ENCODE assay signal across 29 cellular contexts in the genomic region with DNA sequence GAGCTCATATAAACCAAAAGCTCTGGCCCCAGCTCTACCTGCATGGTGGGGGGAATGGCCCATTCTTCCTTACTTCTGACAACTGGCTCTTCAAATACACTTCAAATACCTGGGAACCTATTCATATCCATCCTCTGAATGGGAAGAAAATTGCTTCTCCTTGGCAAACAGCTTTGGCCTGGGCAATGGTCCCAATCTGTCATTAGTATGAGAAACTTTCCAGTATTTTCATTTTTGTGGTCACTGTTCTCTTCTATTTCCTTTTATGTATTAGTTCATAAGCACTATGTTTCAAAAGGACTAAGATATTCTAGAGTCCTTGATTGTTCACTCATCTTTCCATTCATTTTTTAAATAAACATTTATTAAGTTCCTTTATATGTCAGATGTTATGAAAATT. TPM values are rescaled to one million over a fixed set of nuclear protein-coding genes. Genes with fewer than 3 reads are reported as not detected.
DNase-seq lines count a peak whose midpoint lies in the region; ATAC-seq and TF ChIP-seq lines count a peak whose summit lies in the region.
"Had no signal": no experiment of that assay in that cellular context is flagged by ENCODE, and none has a peak within 500 bp of the region (broad histone marks: within the 10 kb centered on the region; RNA-seq: fewer than 3 reads in every experiment).

No MANE protein-coding gene starts in this region.

- TF ChIP-seq CTCF in IMR-90 (conservative IDR thresholded peaks at IDR 0.05; ENCODE audit: low read depth, low read length), result no peak

- no peak overlapping the region for H3K56ac ChIP-seq in IMR-90 (ENCODE audit: extremely low read depth, insufficient read depth, low read length)

- no peaks in the 10 kb centered on the region for H3K36me3 ChIP-seq in IMR-90 (ENCODE audit: control insufficient read depth, insufficient read depth, low read length)
- H3K36me3 ChIP-seq in HAP-1 (replicated peaks), result no peaks in the 10 kb centered on the region
- H3K36me3 ChIP-seq: breast epithelium, transverse colon had no signal

- TF ChIP-seq POLR2A in IMR-90 (IDR thresholded peaks at IDR 0.05; ENCODE audit: low read depth, low read length), result no peak

- H4K5ac ChIP-seq in IMR-90 (ENCODE audit: low read depth, low read length), result no peak overlapping the region

- no peak overlapping the region for H3K18ac ChIP-seq in IMR-90 (ENCODE audit: low read depth, low read length)

- H2AK9ac ChIP-seq in IMR-90 (replicated peaks; ENCODE audit: low read depth, low read length, poor library complexity), result no peak overlapping the region

- no peak overlapping the region for H4K91ac ChIP-seq in IMR-90 (ENCODE audit: insufficient read depth, low read depth, low read length)

- H2BK120ac ChIP-seq in IMR-90 (ENCODE audit: low read depth, low read length), result no peak overlapping the region

- intact Hi-C loops in IMR-90 (cut with micrococcal nuclease), result no loop called here

- H3K4me2 ChIP-seq in IMR-90 (ENCODE audit: low read depth, low read length), result no peak overlapping the region

- H3K4me3 ChIP-seq in IMR-90 (ENCODE audit: insufficient read depth, low read depth, low read length) (no peak overlapping the region), HAP-1 (no peak overlapping the region)
- H3K4me3 ChIP-seq: breast epithelium, K562, lung, transverse colon had no signal

- no peaks in the 10 kb centered on the region for H3K9me1 ChIP-seq in IMR-90 (ENCODE audit: insufficient read depth, low read length)

- H2BK15ac ChIP-seq in IMR-90 (ENCODE audit: low read depth, low read length), result no peak overlapping the region

- in situ Hi-C loops in IMR-90 (cut with MboI; ENCODE audit: low sequenced_read_pairs), result no loop called here
- in situ Hi-C loops in HAP-1 (cut with MboI; ENCODE audit: low sequenced_read_pairs), result no loop called here

- no peak overlapping the region for H3K23ac ChIP-seq in IMR-90 (ENCODE audit: low read depth, low read length)

- H2BK5ac ChIP-seq in IMR-90 (ENCODE audit: low read depth, low read length, poor library complexity, severe bottlenecking), result no peak overlapping the region

- no peak overlapping the region for H4K8ac ChIP-seq in IMR-90 (ENCODE audit: low read depth in 2 of 2, low read length in 2 of 2)

- no peak overlapping the region for H3K14ac ChIP-seq in IMR-90 (replicated peaks; ENCODE audit: low read depth, low read length)

- POLR2A ChIA-PET in IMR-90 (lab: Charles Lee; ENCODE audit: unreplicated experiment), result no interaction called here

- no peak overlapping the region for H3K4ac ChIP-seq in IMR-90 (ENCODE audit: low read depth, low read length)

- DNase-seq in EH (ENCODE audit: low read depth) (peak; percentile 43), IMR-90 (peak; percentile 11), astrocyte of the hippocampus (ENCODE audit: low read depth, low spot score) (peak; percentile 32), iris pigment epithelial cell (ENCODE audit: low read depth) (peak; percentile 19), HAP-1 (ENCODE audit: low spot score in 2 of 2) (no peak), CD1c-positive myeloid dendritic cell (ENCODE audit: extremely low spot score) (no peak)
- DNase-seq: activated CD4-positive, CD25-positive, alpha-beta regulatory T cell treated with anti-CD3 and anti-CD28 coated beads, Interleukin-2, amount 50 U/mL, for 72 hours; activated CD8-positive, alpha-beta T cell treated with anti-CD3 and anti-CD28 coated beads, Interleukin-2, amount 10 ng/mL, durations not matched to agents 7 days and 5 days; activated effector memory CD4-positive, alpha-beta T cell treated with anti-CD3 and anti-CD28 coated beads, Interleukin-2, amount 50 U/mL, for 16 hours; activated naive CD8-positive, alpha-beta T cell treated with anti-CD3 and anti-CD28 coated beads, Interleukin-2, amount 10 ng/mL, durations not matched to agents 7 days and 5 days; CD4-positive, alpha-beta memory T cell; cortex of kidney; DMS 273 treated with DMSO at 0.1 percent for 48 hours; NCI-H1694 treated with DMSO at 0.1 percent for 48 hours; NCI-H526 treated with DMSO at 0.1 percent for 48 hours; posterior cingulate gyrus; transverse colon had no signal

- H3K9ac ChIP-seq in IMR-90 (ENCODE audit: low read depth, low read length), result no peak overlapping the region

- no peaks in the 10 kb centered on the region for H4K20me1 ChIP-seq in IMR-90 (ENCODE audit: insufficient read depth, low read length)

- dilution Hi-C loops in IMR-90 (cut with HindIII; ENCODE audit: low sequenced_read_pairs, unreplicated experiment), result no loop called here

- H3K27me3 ChIP-seq in IMR-90 (ENCODE audit: control insufficient read depth, insufficient read depth, low read length) (no peaks in the 10 kb centered on the region), HAP-1 (ENCODE audit: low read depth) (no peaks in the 10 kb centered on the region)
- H3K27me3 ChIP-seq: breast epithelium, transverse colon had no signal

- BruUV-seq in IMR-90 (replicated peaks; lab: Mats Ljungman, UMichigan), result no TSS peak

- no peaks in the 10 kb centered on the region for H3K79me1 ChIP-seq in IMR-90 (ENCODE audit: low read depth in 1 of 2, low read length in 2 of 2)

- no peak overlapping the region for H2AFZ ChIP-seq in IMR-90 (replicated peaks; ENCODE audit: low read length, poor library complexity)

- CTCF ChIA-PET in IMR-90 (lab: Yijun Ruan, JAX), result no interaction called here

- no peak for ATAC-seq in IMR-90 (ENCODE audit: low read depth)
- no peak for ATAC-seq in GM19351 (IDR thresholded peaks at IDR 0.05; ENCODE audit: unreplicated experiment)
- no peak for ATAC-seq in HG03135 (IDR thresholded peaks at IDR 0.05; ENCODE audit: unreplicated experiment)
- ATAC-seq: activated CD8-positive, alpha-beta T cell treated with anti-CD3 and anti-CD28 coated beads, Interleukin-2, amount 10 ng/mL, durations not matched to agents 7 days and 5 days; esophagus mucosa; K562; sciatic nerve had no signal

- no peak for TF ChIP-seq RAD21 in IMR-90 (IDR thresholded peaks at IDR 0.05; ENCODE audit: low read length)

- H3K27ac ChIP-seq in IMR-90 (ENCODE audit: insufficient read depth, low read length), result no peak overlapping the region
- H3K27ac ChIP-seq: breast epithelium, RWPE1 had no signal

- no peak overlapping the region for H2AK5ac ChIP-seq in IMR-90 (ENCODE audit: low read depth, low read length)

- H3K4me1 ChIP-seq in IMR-90 (ENCODE audit: control insufficient read depth, insufficient read depth, low read length), result no peaks in the 10 kb centered on the region
- H3K4me1 ChIP-seq in HAP-1, result peaks cover 15% of the 10 kb centered on the region
- H3K4me1 ChIP-seq: breast epithelium had no signal

- H3K9me3 ChIP-seq in IMR-90 (ENCODE audit: control insufficient read depth, insufficient read depth, low read length) (no peaks in the 10 kb centered on the region), HAP-1 (no peaks in the 10 kb centered on the region; the same call in 1 of the 2 replicates)
- H3K9me3 ChIP-seq: breast epithelium had no signal

- no peak overlapping the region for H2BK20ac ChIP-seq in IMR-90 (ENCODE audit: low read depth, low read length)

TF ChIP-seq in IMR-90, 13 proteins besides CTCF, POLR2A, EP300 and RAD21:
- TF ChIP-seq MXI1 (IDR thresholded peaks at IDR 0.05; ENCODE audit: borderline replicate concordance, low read depth, low read length) (no peak), CHD1 (IDR thresholded peaks at IDR 0.05; ENCODE audit: low read depth, low read length) (no peak), BHLHE40 (IDR thresholded peaks at IDR 0.05; ENCODE audit: low read depth, low read length) (no peak), RCOR1 (IDR thresholded peaks at IDR 0.05; ENCODE audit: insufficient replicate concordance, low read length) (no peak), RFX5 (IDR thresholded peaks at IDR 0.05; ENCODE audit: low read depth, low read length) (no peak), FOS (IDR thresholded peaks at IDR 0.05; ENCODE audit: low read depth, low read length) (no peak)
- TF ChIP-seq, protein P1, sequence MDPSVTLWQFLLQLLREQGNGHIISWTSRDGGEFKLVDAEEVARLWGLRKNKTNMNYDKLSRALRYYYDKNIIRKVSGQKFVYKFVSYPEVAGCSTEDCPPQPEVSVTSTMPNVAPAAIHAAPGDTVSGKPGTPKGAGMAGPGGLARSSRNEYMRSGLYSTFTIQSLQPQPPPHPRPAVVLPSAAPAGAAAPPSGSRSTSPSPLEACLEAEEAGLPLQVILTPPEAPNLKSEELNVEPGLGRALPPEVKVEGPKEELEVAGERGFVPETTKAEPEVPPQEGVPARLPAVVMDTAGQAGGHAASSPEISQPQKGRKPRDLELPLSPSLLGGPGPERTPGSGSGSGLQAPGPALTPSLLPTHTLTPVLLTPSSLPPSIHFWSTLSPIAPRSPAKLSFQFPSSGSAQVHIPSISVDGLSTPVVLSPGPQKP (IDR thresholded peaks at IDR 0.05; ENCODE audit: borderline replicate concordance, low read depth, low read length), result no peak
- TF ChIP-seq, protein P2, sequence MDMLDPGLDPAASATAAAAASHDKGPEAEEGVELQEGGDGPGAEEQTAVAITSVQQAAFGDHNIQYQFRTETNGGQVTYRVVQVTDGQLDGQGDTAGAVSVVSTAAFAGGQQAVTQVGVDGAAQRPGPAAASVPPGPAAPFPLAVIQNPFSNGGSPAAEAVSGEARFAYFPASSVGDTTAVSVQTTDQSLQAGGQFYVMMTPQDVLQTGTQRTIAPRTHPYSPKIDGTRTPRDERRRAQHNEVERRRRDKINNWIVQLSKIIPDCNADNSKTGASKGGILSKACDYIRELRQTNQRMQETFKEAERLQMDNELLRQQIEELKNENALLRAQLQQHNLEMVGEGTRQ (IDR thresholded peaks at IDR 0.05; ENCODE audit: low read depth, low read length), result no peak
TF ChIP-seq in IMR-90: peak in this region for 0.

RNA-seq across cellular contexts. Expression of a gene that starts 5.2 kb away (rescaled TPM):
- not detected in 2 replicates for total RNA-seq in IMR-90 (2012; rRNA removed)
- polyA plus RNA-seq in IMR-90 (2012; rRNA removed), result not detected in 2 replicates
- polyA plus RNA-seq in IMR-90 (2012; cell fraction: cytosol; rRNA removed), result not detected in 2 replicates
- polyA plus RNA-seq in IMR-90 (2012; cell fraction: nucleus; rRNA removed; ENCODE audit: low replicate concordance), result not detected in 2 replicates
- total RNA-seq: activated CD8-positive, alpha-beta T cell treated with anti-CD3 and anti-CD28 coated beads, Interleukin-2, amount 10 ng/mL, durations not matched to agents 7 days and 5 days; activated naive CD8-positive, alpha-beta T cell treated with anti-CD3 and anti-CD28 coated beads, Interleukin-2, amount 10 ng/mL, durations not matched to agents 7 days and 5 days; breast epithelium; CD4-positive, alpha-beta memory T cell; HT-29; kidney epithelial cell; neural crest cell; sciatic nerve; T-helper 1 cell treated with Interleukin-12 subunit alpha and Interleukin-12 subunit beta and Interleukin-4 antibody, amounts not matched to agents 30 ng/mL and 1 ng/mL, for 36 hours had no signal
- polyA plus RNA-seq: CD4-positive, alpha-beta memory T cell; K562 had no signal

RNA-seq across cellular contexts. Expression of a gene that starts 41.1 kb away (rescaled TPM):
- total RNA-seq in IMR-90 (2012; rRNA removed), result not detected in 2 replicates
- polyA plus RNA-seq in IMR-90 (2012; rRNA removed), result not detected in 2 replicates
- polyA plus RNA-seq in IMR-90 (2012; cell fraction: cytosol; rRNA removed), result not detected in 2 replicates
- not detected in 2 replicates for polyA plus RNA-seq in IMR-90 (2012; cell fraction: nucleus; rRNA removed; ENCODE audit: low replicate concordance)
- total RNA-seq: activated CD8-positive, alpha-beta T cell treated with anti-CD3 and anti-CD28 coated beads, Interleukin-2, amount 10 ng/mL, durations not matched to agents 7 days and 5 days; activated naive CD8-positive, alpha-beta T cell treated with anti-CD3 and anti-CD28 coated beads, Interleukin-2, amount 10 ng/mL, durations not matched to agents 7 days and 5 days; CD4-positive, alpha-beta memory T cell; esophagus mucosa; HT-29; K562; kidney epithelial cell; lung; neural crest cell; sciatic nerve; T-helper 1 cell treated with Interleukin-12 subunit alpha and Interleukin-12 subunit beta and Interleukin-4 antibody, amounts not matched to agents 30 ng/mL and 1 ng/mL, for 36 hours; transverse colon had no signal
- polyA plus RNA-seq: CD4-positive, alpha-beta memory T cell; K562; lung had no signal

Comparison
In these comparisons a context has a peak if more than half of its experiments do, and no peak if none do; other contexts are left out.
1. DNase-seq: peak in EH (single experiment), IMR-90 (single experiment), astrocyte of the hippocampus (single experiment) and iris pigment epithelial cell (single experiment); none in HAP-1 (0 of 2) and CD1c-positive myeloid dendritic cell (single experiment).